8 cellular contexts compared by ENCODE assay signal in genomic region chr19:38564981-38565685, GRCh38. TPM values are rescaled to one million over a fixed set of nuclear protein-coding genes. Genes with fewer than 3 reads are reported as not detected.
DNase-seq lines count a peak whose midpoint lies in the region; ATAC-seq, FAIRE-seq and TF ChIP-seq lines count a peak whose summit lies in the region.
"Had no signal": no experiment of that assay in that cellular context is flagged by ENCODE, and none has a peak within 500 bp of the region (broad histone marks: within the 10 kb centered on the region; RNA-seq: fewer than 3 reads in every experiment).

No MANE protein-coding gene starts in this region.

- H3K4me3 ChIP-seq in IMR-90 (ENCODE audit: insufficient read depth, low read depth, low read length) (0 out of 2 replicates have a peak overlapping the region, but pooled peaks have one; percentile 13), ascending aorta (peak overlapping the region; percentile 26 to 58)

- H2BK120ac ChIP-seq in IMR-90 (ENCODE audit: low read depth, low read length) = no peak overlapping the region

- no peak overlapping the region for H3K18ac ChIP-seq in IMR-90 (ENCODE audit: low read depth, low read length)

- intact Hi-C loops in Calu3 (cut with micrococcal nuclease; ENCODE audit: unreplicated experiment) (no loop called here), IMR-90 (cut with micrococcal nuclease) (no loop called here), ascending aorta (cut with DNase I) (no loop called here)

- no peak overlapping the region for H3K9ac ChIP-seq in IMR-90 (ENCODE audit: low read depth, low read length)

- H2BK5ac ChIP-seq in IMR-90 (ENCODE audit: low read depth, low read length, poor library complexity, severe bottlenecking) = no peak overlapping the region

- no peak overlapping the region for H3K27ac ChIP-seq in IMR-90 (ENCODE audit: insufficient read depth, low read length)
- H3K27ac ChIP-seq in ascending aorta = no peak overlapping the region

- peak overlapping the region; percentile 78 for H2AFZ ChIP-seq in IMR-90 (replicated peaks; ENCODE audit: low read length, poor library complexity)

- H3K56ac ChIP-seq in IMR-90 (ENCODE audit: extremely low read depth, insufficient read depth, low read length) = no peak overlapping the region

- no peak for FAIRE-seq in GM12892 (lab: Jason Lieb, UNC)

- CTCF ChIA-PET in Calu3 (lab: Charles Lee) = no interaction called here
- CTCF ChIA-PET in IMR-90 (lab: Yijun Ruan, JAX) = no interaction called here

- peaks cover 30% of the 10 kb centered on the region for H3K27me3 ChIP-seq in IMR-90 (ENCODE audit: control insufficient read depth, insufficient read depth, low read length)
- peaks cover 3% of the 10 kb centered on the region for H3K27me3 ChIP-seq in ascending aorta

- WGBS in IMR-90 (ENCODE audit: extremely low coverage in 2 of 2, insufficient read length in 1 of 2), 2 experiments = 6% methylated on average over 55 of the region's 111 CpGs; no CpG with 5 or more reads in 1 of the 2 experiments

- no peak overlapping the region for H2AK5ac ChIP-seq in IMR-90 (ENCODE audit: low read depth, low read length)

- no peaks in the 10 kb centered on the region for H4K20me1 ChIP-seq in IMR-90 (ENCODE audit: insufficient read depth, low read length)

- H4K8ac ChIP-seq in IMR-90 (ENCODE audit: low read depth in 2 of 2, low read length in 2 of 2) = no peak overlapping the region

- ATAC-seq in IMR-90 (ENCODE audit: low read depth) (peak; percentile 64), HG03108 (IDR thresholded peaks at IDR 0.05; ENCODE audit: unreplicated experiment) (no peak)
- peak; percentile 51 to 56 for ATAC-seq in natural killer cell treated with Interleukin-12 subunit alpha and Interleukin-12 subunit beta and Interleukin-15 and Interleukin-18, amount 100 ng/mL, for 72 hours

- H2AK9ac ChIP-seq in IMR-90 (replicated peaks; ENCODE audit: low read depth, low read length, poor library complexity) = no peak overlapping the region

- no peak overlapping the region; the same call in 1 of the 2 replicates for H3K4me2 ChIP-seq in IMR-90 (ENCODE audit: low read depth, low read length)

- no peaks in the 10 kb centered on the region for H3K36me3 Mint-ChIP-seq in Calu3 (ENCODE audit: insufficient read depth, unreplicated experiment)
- H3K36me3 Mint-ChIP-seq in natural killer cell treated with Interleukin-12 subunit alpha and Interleukin-12 subunit beta and Interleukin-15 and Interleukin-18, amount 100 ng/mL, for 72 hours = no peaks in the 10 kb centered on the region

- H3K9me3 ChIP-seq in IMR-90 (ENCODE audit: control insufficient read depth, insufficient read depth, low read length) (no peaks in the 10 kb centered on the region), ascending aorta (no peaks in the 10 kb centered on the region)

- no peak overlapping the region for H2BK15ac ChIP-seq in IMR-90 (ENCODE audit: low read depth, low read length)

- H3K4me1 ChIP-seq in IMR-90 (ENCODE audit: control insufficient read depth, insufficient read depth, low read length) (no peaks in the 10 kb centered on the region), ascending aorta (no peaks in the 10 kb centered on the region)

- no peak overlapping the region for H3K4ac ChIP-seq in IMR-90 (ENCODE audit: low read depth, low read length)

- TF ChIP-seq CTCF in Calu3 (IDR thresholded peaks at IDR 0.05; ENCODE audit: unreplicated experiment) (no peak), IMR-90 (conservative IDR thresholded peaks at IDR 0.05; ENCODE audit: low read depth, low read length) (no peak), ascending aorta (IDR thresholded peaks at IDR 0.05) (no peak)

- H3K23ac ChIP-seq in IMR-90 (ENCODE audit: low read depth, low read length) = no peak overlapping the region

- TF ChIP-seq POLR2A in IMR-90 (IDR thresholded peaks at IDR 0.05; ENCODE audit: low read depth, low read length) (no peak), GM12892 (IDR thresholded peaks at IDR 0.05; ENCODE audit: low read depth, low read length) (no peak)

- no peaks in the 10 kb centered on the region for H3K79me1 ChIP-seq in IMR-90 (ENCODE audit: low read depth in 1 of 2, low read length in 2 of 2)

- H4K91ac ChIP-seq in IMR-90 (ENCODE audit: insufficient read depth, low read depth, low read length) = no peak overlapping the region

- in situ Hi-C loops in IMR-90 (cut with MboI; ENCODE audit: low sequenced_read_pairs) = no loop called here

- H3K9me1 ChIP-seq in IMR-90 (ENCODE audit: insufficient read depth, low read length) = no peaks in the 10 kb centered on the region

- no peaks in the 10 kb centered on the region for H3K9me3 Mint-ChIP-seq in Calu3 (ENCODE audit: low read depth, unreplicated experiment)
- H3K9me3 Mint-ChIP-seq in natural killer cell treated with Interleukin-12 subunit alpha and Interleukin-12 subunit beta and Interleukin-15 and Interleukin-18, amount 100 ng/mL, for 72 hours = no peaks in the 10 kb centered on the region

- H4K5ac ChIP-seq in IMR-90 (ENCODE audit: low read depth, low read length) = no peak overlapping the region

- H3K4me1 Mint-ChIP-seq in Calu3 (ENCODE audit: low read depth, unreplicated experiment) = no peaks in the 10 kb centered on the region
- H3K4me1 Mint-ChIP-seq in natural killer cell treated with Interleukin-12 subunit alpha and Interleukin-12 subunit beta and Interleukin-15 and Interleukin-18, amount 100 ng/mL, for 72 hours (ENCODE audit: low read depth in 2 of 2) = peaks cover 20 to 24% of the 10 kb centered on the region in 2 donors

- DNase-seq in Calu3 (peak; percentile 57), IMR-90 (no peak), ascending aorta (ENCODE audit: low spot score in 2 of 2) (no peak), DMS114 treated with DMSO at 0.1 percent for 48 hours (lab: John Stamatoyannopoulos, UW; ENCODE audit: unreplicated experiment) (no peak), GM12892 (ENCODE audit: insufficient read length) (no peak)
- DNase-seq in natural killer cell treated with Interleukin-12 subunit alpha and Interleukin-12 subunit beta and Interleukin-15 and Interleukin-18, amount 100 ng/mL, for 72 hours (ENCODE audit: low spot score) = peak; percentile 59
- DNase-seq: SHP77 had no signal

- TF ChIP-seq RAD21 in IMR-90 (IDR thresholded peaks at IDR 0.05; ENCODE audit: low read length) = no peak

- POLR2A ChIA-PET in IMR-90 (lab: Charles Lee; ENCODE audit: unreplicated experiment) = no interaction called here

- H2BK20ac ChIP-seq in IMR-90 (ENCODE audit: low read depth, low read length) = no peak overlapping the region

- H3K27me3 Mint-ChIP-seq in Calu3 (ENCODE audit: unreplicated experiment) = peaks cover 60% of the 10 kb centered on the region
- peaks cover 0 to 23% of the 10 kb centered on the region in 2 donors for H3K27me3 Mint-ChIP-seq in natural killer cell treated with Interleukin-12 subunit alpha and Interleukin-12 subunit beta and Interleukin-15 and Interleukin-18, amount 100 ng/mL, for 72 hours

- no peak overlapping the region for H3K14ac ChIP-seq in IMR-90 (replicated peaks; ENCODE audit: low read depth, low read length)

- dilution Hi-C loops in IMR-90 (cut with HindIII; ENCODE audit: low sequenced_read_pairs, unreplicated experiment) = no loop called here

- no peak overlapping the region for H3K27ac Mint-ChIP-seq in Calu3 (ENCODE audit: unreplicated experiment)
- H3K27ac Mint-ChIP-seq in natural killer cell treated with Interleukin-12 subunit alpha and Interleukin-12 subunit beta and Interleukin-15 and Interleukin-18, amount 100 ng/mL, for 72 hours = no peak overlapping the region

- BruUV-seq in Calu3 (replicated peaks; lab: Mats Ljungman, UMichigan) = no TSS peak
- no TSS peak for BruUV-seq in IMR-90 (replicated peaks; lab: Mats Ljungman, UMichigan)

- H3K36me3 ChIP-seq in IMR-90 (ENCODE audit: control insufficient read depth, insufficient read depth, low read length) (no peaks in the 10 kb centered on the region), ascending aorta (no peaks in the 10 kb centered on the region)

- H3K4me3 Mint-ChIP-seq in Calu3 (ENCODE audit: low read depth, unreplicated experiment) = peak overlapping the region; percentile 25
- H3K4me3 Mint-ChIP-seq in natural killer cell treated with Interleukin-12 subunit alpha and Interleukin-12 subunit beta and Interleukin-15 and Interleukin-18, amount 100 ng/mL, for 72 hours = peak overlapping the region; percentile 72

TF ChIP-seq in IMR-90, 13 proteins besides CTCF, POLR2A, EP300 and RAD21 (continues in another document):
- TF ChIP-seq SMC3 (IDR thresholded peaks at IDR 0.05; ENCODE audit: low read depth, low read length) (no peak), MAFK (IDR thresholded peaks at IDR 0.05; ENCODE audit: low read depth, low read length) (no peak), RCOR1 (IDR thresholded peaks at IDR 0.05; ENCODE audit: insufficient replicate concordance, low read length) (no peak), RFX5 (IDR thresholded peaks at IDR 0.05; ENCODE audit: low read depth, low read length) (no peak), CHD1 (IDR thresholded peaks at IDR 0.05; ENCODE audit: low read depth, low read length) (no peak), BHLHE40 (IDR thresholded peaks at IDR 0.05; ENCODE audit: low read depth, low read length) (no peak)
- TF ChIP-seq, protein P1, sequence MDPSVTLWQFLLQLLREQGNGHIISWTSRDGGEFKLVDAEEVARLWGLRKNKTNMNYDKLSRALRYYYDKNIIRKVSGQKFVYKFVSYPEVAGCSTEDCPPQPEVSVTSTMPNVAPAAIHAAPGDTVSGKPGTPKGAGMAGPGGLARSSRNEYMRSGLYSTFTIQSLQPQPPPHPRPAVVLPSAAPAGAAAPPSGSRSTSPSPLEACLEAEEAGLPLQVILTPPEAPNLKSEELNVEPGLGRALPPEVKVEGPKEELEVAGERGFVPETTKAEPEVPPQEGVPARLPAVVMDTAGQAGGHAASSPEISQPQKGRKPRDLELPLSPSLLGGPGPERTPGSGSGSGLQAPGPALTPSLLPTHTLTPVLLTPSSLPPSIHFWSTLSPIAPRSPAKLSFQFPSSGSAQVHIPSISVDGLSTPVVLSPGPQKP (IDR thresholded peaks at IDR 0.05; ENCODE audit: borderline replicate concordance, low read depth, low read length) = no peak

RNA-seq across cellular contexts. Expression of gene MAP4K1, which starts 52.6 kb away (rescaled TPM):
- total RNA-seq in Calu3 (2022) = 1.2 TPM in 1 of 2 replicates, not detected in the other
- not detected in 2 replicates for total RNA-seq in IMR-90 (2012; rRNA removed)
- 0.16 and 0.22 TPM in 2 replicates for polyA plus RNA-seq in IMR-90 (2012; rRNA removed)
- 0.04 and 0.38 TPM in 2 replicates for polyA plus RNA-seq in IMR-90 (2012; cell fraction: cytosol; rRNA removed)
- 1.5 and 1.7 TPM in 2 replicates for polyA plus RNA-seq in IMR-90 (2012; cell fraction: nucleus; rRNA removed; ENCODE audit: low replicate concordance)
- 15.1 TPM for total RNA-seq in ascending aorta
- 100 to 1,000 TPM in 1 of 2 donors, 10 to 100 TPM in 1; 81.4 to 318 TPM for total RNA-seq in natural killer cell treated with Interleukin-12 subunit alpha and Interleukin-12 subunit beta and Interleukin-15 and Interleukin-18, amount 100 ng/mL, for 72 hours
- polyA plus RNA-seq in GM12892 (2012; ENCODE audit: missing spikeins) = 105 TPM

RNA-seq across cellular contexts. Expression of gene EIF3K, which starts 53.9 kb away (rescaled TPM):
- 334 and 338 TPM in 2 replicates for total RNA-seq in Calu3 (2022)
- 965 and 1,137 TPM in 2 replicates for total RNA-seq in IMR-90 (2012; rRNA removed)
- 524 and 575 TPM in 2 replicates for polyA plus RNA-seq in IMR-90 (2012; rRNA removed)
- 561 and 960 TPM in 2 replicates for polyA plus RNA-seq in IMR-90 (2012; cell fraction: cytosol; rRNA removed)
- polyA plus RNA-seq in IMR-90 (2012; cell fraction: nucleus; rRNA removed; ENCODE audit: low replicate concordance) = 263 and 486 TPM in 2 replicates
- 696 TPM for total RNA-seq in ascending aorta
- 100 to 1,000 TPM; 216 to 286 TPM for total RNA-seq in natural killer cell treated with Interleukin-12 subunit alpha and Interleukin-12 subunit beta and Interleukin-15 and Interleukin-18, amount 100 ng/mL, for 72 hours
- 279 TPM for polyA plus RNA-seq in GM12892 (2012; ENCODE audit: missing spikeins)

Comparison
In these comparisons a context has a peak if more than half of its experiments do, and no peak if none do; other contexts are left out.
1. DNase-seq: peak in Calu3 (single experiment) and natural killer cell treated with Interleukin-12 subunit alpha and Interleukin-12 subunit beta and Interleukin-15 and Interleukin-18, amount 100 ng/mL, for 72 hours (single experiment); none in IMR-90 (single experiment), ascending aorta (0 of 2), DMS114 treated with DMSO at 0.1 percent for 48 hours (single experiment) and GM12892 (single experiment).